ENCODE assay signal across 9 cellular contexts in the genomic region with DNA sequence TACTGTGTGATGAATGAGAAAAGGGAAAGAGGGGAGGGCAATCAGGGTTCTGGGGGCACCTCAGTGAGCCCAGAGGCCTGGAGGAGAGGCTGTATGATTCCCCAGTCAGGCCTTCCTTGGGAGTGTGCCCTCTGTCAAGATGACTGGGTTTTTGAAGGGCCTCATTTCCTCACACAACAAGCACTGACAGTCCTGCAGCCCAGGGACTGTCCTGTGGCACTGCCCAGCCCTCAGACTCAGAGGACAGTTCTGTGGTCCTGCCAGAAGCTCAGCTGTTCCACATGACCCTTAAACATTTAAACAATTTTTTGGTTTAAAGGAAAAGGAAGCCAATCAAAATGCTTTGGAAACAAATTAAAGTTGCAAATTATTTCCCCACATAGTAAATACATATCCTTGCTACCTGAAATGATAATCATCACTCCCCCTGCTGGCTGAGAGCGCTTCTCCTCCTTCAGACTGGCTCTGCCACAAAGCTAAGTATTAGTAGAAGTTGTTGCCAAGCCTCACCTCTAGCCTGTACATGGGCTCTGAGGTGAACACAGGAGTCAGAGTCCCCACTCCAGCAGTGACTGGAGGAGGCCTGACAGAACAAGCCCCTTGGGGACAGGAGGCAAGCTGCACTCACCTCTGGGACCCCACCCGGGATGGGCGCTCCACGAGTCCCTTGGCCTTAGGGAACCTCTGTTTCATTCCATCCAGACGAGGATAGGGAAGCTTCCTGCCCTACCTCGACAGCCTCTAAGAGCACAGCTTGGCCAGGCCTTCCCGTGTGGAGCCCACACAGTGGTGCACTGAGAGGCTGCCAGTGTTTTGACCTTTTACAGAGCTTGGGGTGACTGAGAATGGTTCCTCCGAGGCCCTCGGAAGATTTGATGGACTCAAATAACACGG.
DNase-seq lines count a peak whose midpoint lies in the region; ATAC-seq, FAIRE-seq and TF ChIP-seq lines count a peak whose summit lies in the region.
"Had no signal": no experiment of that assay in that cellular context is flagged by ENCODE, and none has a peak within 500 bp of the region (broad histone marks: within the 10 kb centered on the region; RNA-seq: fewer than 3 reads in every experiment).

No MANE protein-coding gene starts in this region.

- peak; percentile 51 to 78 for ATAC-seq in stimulated activated naive B cell treated with anti-CD40 and anti-IgM and Interleukin-4, amounts not matched to agents 10 μg/mL and 1 μg/mL and 100 μg/mL, for 72 hours (replicated peaks)

- H3K9me3 ChIP-seq in A673 (ENCODE audit: low read depth, low read length, poor library complexity, severe bottlenecking) (peaks cover 17% of the 10 kb centered on the region), ascending aorta (peaks cover 0 to 3% of the 10 kb centered on the region in 2 donors)

- H3K27ac Mint-ChIP-seq in stimulated activated naive B cell treated with anti-CD40 and anti-IgM and Interleukin-4, amounts not matched to agents 10 μg/mL and 1 μg/mL and 100 μg/mL, for 72 hours, result no peak overlapping the region

- CTCF ChIA-PET in A673 (lab: Charles Lee), result interaction anchor here (0.5 to 1.8 kb wide), 3 partner anchors 9 to 265 kb away, joined by 3 to 8 read pairs (median 4); no protein-coding TSS in a partner anchor
- CTCF ChIA-PET in HEK293T (lab: Yijun Ruan, JAX), result interaction anchor here (0.5 to 1.1 kb wide), 4 partner anchors 18 to 728 kb away, joined by 3 to 4 read pairs (median 3); no protein-coding TSS in a partner anchor

- H3K9me3 Mint-ChIP-seq in stimulated activated naive B cell treated with anti-CD40 and anti-IgM and Interleukin-4, amounts not matched to agents 10 μg/mL and 1 μg/mL and 100 μg/mL, for 72 hours, result peaks cover 14 to 19% of the 10 kb centered on the region in 2 donors

- peaks cover 7 to 12% of the 10 kb centered on the region in 2 donors for H3K4me1 Mint-ChIP-seq in stimulated activated naive B cell treated with anti-CD40 and anti-IgM and Interleukin-4, amounts not matched to agents 10 μg/mL and 1 μg/mL and 100 μg/mL, for 72 hours

- intact Hi-C loops in A673 (cut with micrococcal nuclease; ENCODE audit: unreplicated experiment), result loop anchor here (5.0 to 10.0 kb wide), 3 partner anchors 267 to 373 kb away; no protein-coding TSS in a partner anchor
- intact Hi-C loops in ascending aorta (cut with DNase I), result loop anchor here (5.0 to 10.0 kb wide), 3 partner anchors 90 to 365 kb away; partner anchors contain the start of gene SMAD7

- peak overlapping the region in 1 of 2 donors; percentile 17 for H3K4me3 Mint-ChIP-seq in stimulated activated naive B cell treated with anti-CD40 and anti-IgM and Interleukin-4, amounts not matched to agents 10 μg/mL and 1 μg/mL and 100 μg/mL, for 72 hours

- POLR2A ChIA-PET in A673 (lab: Charles Lee; ENCODE audit: low non-redundant PET) (no interaction called here), HEK293T (lab: Yijun Ruan, JAX) (no interaction called here)

- H3K27me3 ChIP-seq in A673 (replicated peaks; ENCODE audit: insufficient read depth, low read depth, low read length, poor library complexity) (no peaks in the 10 kb centered on the region), ascending aorta (no peaks in the 10 kb centered on the region)

- peaks cover 35 to 68% of the 10 kb centered on the region in 2 donors for H3K36me3 Mint-ChIP-seq in stimulated activated naive B cell treated with anti-CD40 and anti-IgM and Interleukin-4, amounts not matched to agents 10 μg/mL and 1 μg/mL and 100 μg/mL, for 72 hours

- DNase-seq in A673 (ENCODE audit: low spot score), result peak; percentile 49
- DNase-seq in NOMO-1 treated with DMSO at 0.1 percent for 48 hours (lab: John Stamatoyannopoulos, UW; ENCODE audit: unreplicated experiment), result peak; percentile 39
- DNase-seq in ascending aorta (ENCODE audit: low spot score in 2 of 2), result peak in 1 of 2 donors; percentile 82
- peak; percentile 49 for DNase-seq in iPS-NIHi11 (ENCODE audit: low spot score)
- no peak for DNase-seq in stimulated activated naive B cell treated with anti-CD40 and anti-IgM and Interleukin-4, amounts not matched to agents 10 μg/mL and 1 μg/mL and 100 μg/mL, for 72 hours
- DNase-seq in GM19238 (ENCODE audit: insufficient read length, low spot score), result no peak
- DNase-seq in HEK293T (ENCODE audit: extremely low spot score), result no peak

- H3K4me1 ChIP-seq in A673 (ENCODE audit: insufficient read depth, low read length, poor library complexity, severe bottlenecking), result no peaks in the 10 kb centered on the region
- H3K4me1 ChIP-seq in ascending aorta, result no peaks in the 10 kb centered on the region

- H3K36me3 ChIP-seq in A673 (ENCODE audit: insufficient read depth, low read length, poor library complexity, severe bottlenecking) (no peaks in the 10 kb centered on the region), ascending aorta (peaks cover 3 to 6% of the 10 kb centered on the region in 2 donors)

- TF ChIP-seq CTCF in A673 (conservative IDR thresholded peaks at IDR 0.05; ENCODE audit: low read depth, low read length) (peak; percentile 68), ascending aorta (IDR thresholded peaks at IDR 0.05) (peak; percentile 38 to 70 (median 61))

- no peaks in the 10 kb centered on the region for H3K27me3 Mint-ChIP-seq in stimulated activated naive B cell treated with anti-CD40 and anti-IgM and Interleukin-4, amounts not matched to agents 10 μg/mL and 1 μg/mL and 100 μg/mL, for 72 hours

- H3K27ac ChIP-seq in A673 (ENCODE audit: low read depth, low read length, poor library complexity, severe bottlenecking) (no peak overlapping the region), ascending aorta (peak overlapping the region; percentile 13 to 63)

- peak; percentile 81 for FAIRE-seq in G401.6 (lab: Jason Lieb, UNC)
- FAIRE-seq: endometrium had no signal

- H3K4me3 ChIP-seq in A673 (ENCODE audit: low read depth, low read length, poor library complexity, severe bottlenecking), result no peak overlapping the region
- H3K4me3 ChIP-seq in ascending aorta, result no peak overlapping the region

- no TSS peak for BruUV-seq in A673 (replicated peaks; lab: Mats Ljungman, UMichigan)

TF ChIP-seq in HEK293T, 16 proteins besides CTCF, POLR2A, EP300 and RAD21:
- TF ChIP-seq FOXK2 (IDR thresholded peaks at IDR 0.05) (no peak), ARNT (IDR thresholded peaks at IDR 0.05) (no peak), SUZ12 (IDR thresholded peaks at IDR 0.05) (no peak), L3MBTL2 (conservative IDR thresholded peaks at IDR 0.05) (no peak), SP1 (IDR thresholded peaks at IDR 0.05) (no peak), FOXM1 (IDR thresholded peaks at IDR 0.05; ENCODE audit: borderline replicate concordance) (no peak), ZNF384 (IDR thresholded peaks at IDR 0.05) (no peak), NFRKB (IDR thresholded peaks at IDR 0.05) (no peak), LEF1 (IDR thresholded peaks at IDR 0.05; ENCODE audit: borderline replicate concordance) (no peak), HDGF (IDR thresholded peaks at IDR 0.05; ENCODE audit: borderline replicate concordance) (no peak), FOXA1 (IDR thresholded peaks at IDR 0.05) (no peak), ELF4 (IDR thresholded peaks at IDR 0.05) (no peak), BHLHE40 (IDR thresholded peaks at IDR 0.05; ENCODE audit: borderline replicate concordance) (no peak), CTBP1 (IDR thresholded peaks at IDR 0.05; ENCODE audit: borderline replicate concordance) (no peak), TARDBP (IDR thresholded peaks at IDR 0.05) (no peak)
- TF ChIP-seq, protein P1, sequence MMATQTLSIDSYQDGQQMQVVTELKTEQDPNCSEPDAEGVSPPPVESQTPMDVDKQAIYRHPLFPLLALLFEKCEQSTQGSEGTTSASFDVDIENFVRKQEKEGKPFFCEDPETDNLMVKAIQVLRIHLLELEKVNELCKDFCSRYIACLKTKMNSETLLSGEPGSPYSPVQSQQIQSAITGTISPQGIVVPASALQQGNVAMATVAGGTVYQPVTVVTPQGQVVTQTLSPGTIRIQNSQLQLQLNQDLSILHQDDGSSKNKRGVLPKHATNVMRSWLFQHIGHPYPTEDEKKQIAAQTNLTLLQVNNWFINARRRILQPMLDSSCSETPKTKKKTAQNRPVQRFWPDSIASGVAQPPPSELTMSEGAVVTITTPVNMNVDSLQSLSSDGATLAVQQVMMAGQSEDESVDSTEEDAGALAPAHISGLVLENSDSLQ (IDR thresholded peaks at IDR 0.05), result no peak

Comparison
In these comparisons a context has a peak if more than half of its experiments do, and no peak if none do; other contexts are left out.
1. DNase-seq: peak in A673 (single experiment), NOMO-1 treated with DMSO at 0.1 percent for 48 hours (single experiment) and iPS-NIHi11 (single experiment); none in stimulated activated naive B cell treated with anti-CD40 and anti-IgM and Interleukin-4, amounts not matched to agents 10 μg/mL and 1 μg/mL and 100 μg/mL, for 72 hours (single experiment), GM19238 (single experiment) and HEK293T (single experiment).